23 cellular contexts compared by ENCODE assay signal in the genomic region with DNA sequence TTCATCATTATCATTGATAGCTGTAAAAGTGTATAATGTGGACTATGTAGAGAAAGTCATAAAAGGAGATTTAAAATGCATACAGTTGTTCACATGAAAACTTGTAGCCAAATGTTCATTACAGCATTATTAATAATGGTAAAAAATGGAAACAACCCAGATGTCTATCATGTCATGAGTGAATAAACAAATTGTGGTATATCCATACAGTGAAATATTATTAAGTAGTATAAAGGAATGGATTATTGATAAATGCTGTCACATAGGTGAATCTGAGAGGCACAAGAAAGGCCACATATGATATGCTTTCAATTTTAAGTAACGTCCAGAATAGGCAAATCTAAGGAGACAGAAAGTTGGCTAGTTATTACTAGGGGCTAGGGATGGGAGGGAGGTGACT.
"Had no signal": no experiment of that assay in that cellular context is flagged by ENCODE, and none has a peak within 500 bp of the region (broad histone marks: within the 10 kb centered on the region; RNA-seq: fewer than 3 reads in every experiment).

No MANE protein-coding gene starts in this region.

- H3K9me3 ChIP-seq: colonic mucosa, esophagus squamous epithelium, gastrocnemius medialis, heart right ventricle, left lung, mucosa of descending colon had no signal

- ATAC-seq: effector memory CD8-positive, alpha-beta T cell; heart right ventricle; left cardiac atrium; left lung; left ventricle myocardium superior had no signal

- H3K4me1 ChIP-seq: colonic mucosa had no signal

- H3K27ac Mint-ChIP-seq: dendritic cell treated with granulocyte-macrophage colony-stimulating factor and Interleukin-4, amounts not matched to agents 40 ng/mL and 50 ng/mL, for 4 days; mesothelial cell of epicardium had no signal

- H3K9me3 Mint-ChIP-seq: dendritic cell treated with granulocyte-macrophage colony-stimulating factor and Interleukin-4, amounts not matched to agents 40 ng/mL and 50 ng/mL, for 4 days; effector memory CD8-positive, alpha-beta T cell; naive B cell had no signal

- H3K4me3 Mint-ChIP-seq: dendritic cell treated with granulocyte-macrophage colony-stimulating factor and Interleukin-4, amounts not matched to agents 40 ng/mL and 50 ng/mL, for 4 days; effector memory CD8-positive, alpha-beta T cell; mesothelial cell of epicardium; naive B cell had no signal

- H3K36me3 ChIP-seq: colonic mucosa, esophagus squamous epithelium, gastrocnemius medialis, heart right ventricle, left lung had no signal

- H3K27ac ChIP-seq: colonic mucosa, esophagus squamous epithelium, gastrocnemius medialis, heart right ventricle, left lung had no signal

- H3K27me3 Mint-ChIP-seq: dendritic cell treated with granulocyte-macrophage colony-stimulating factor and Interleukin-4, amounts not matched to agents 40 ng/mL and 50 ng/mL, for 4 days; effector memory CD8-positive, alpha-beta T cell; naive B cell had no signal

- DNase-seq: colonic mucosa; cortex of kidney; effector CD8-positive, alpha-beta T cell; effector memory CD8-positive, alpha-beta T cell; erythroblast; esophagus squamous epithelium; foreskin fibroblast; foreskin melanocyte; gastrocnemius medialis; glutamatergic neuron; head of caudate nucleus; heart right ventricle; hippocampal formation; left cardiac atrium; left lung; left ventricle myocardium superior; mammary epithelial cell; mesenchymal stem cell; mucosa of descending colon; naive B cell had no signal

- H3K27me3 ChIP-seq: colonic mucosa, esophagus squamous epithelium, gastrocnemius medialis, heart right ventricle, left lung had no signal

- H3K4me3 ChIP-seq: colonic mucosa, esophagus squamous epithelium, gastrocnemius medialis, heart right ventricle, left lung, lung, mucosa of descending colon had no signal

- H3K36me3 Mint-ChIP-seq: naive B cell had no signal
